ENCODE assay signal across 27 cellular contexts in genomic region chr14:62053188-62053587, GRCh38.
DNase-seq lines count a peak whose midpoint lies in the region; ATAC-seq lines count a peak whose summit lies in the region.
"Had no signal": no experiment of that assay in that cellular context is flagged by ENCODE, and none has a peak within 500 bp of the region (broad histone marks: within the 10 kb centered on the region; RNA-seq: fewer than 3 reads in every experiment).

No MANE protein-coding gene starts in this region.

- ATAC-seq in GM18498 (IDR thresholded peaks at IDR 0.05; ENCODE audit: unreplicated experiment) (peak; percentile 80), GM19438 (IDR thresholded peaks at IDR 0.05; ENCODE audit: low read depth, unreplicated experiment) (peak; percentile 99), HG02852 (IDR thresholded peaks at IDR 0.05; ENCODE audit: unreplicated experiment) (peak; percentile 98), HG03565 (IDR thresholded peaks at IDR 0.05; ENCODE audit: unreplicated experiment) (peak; percentile 97), left lobe of liver (no peak)
- ATAC-seq: esophagus mucosa; gastroesophageal sphincter; naive thymus-derived CD8-positive, alpha-beta T cell; pancreas; PC-3; sciatic nerve; T-cell had no signal

- DNase-seq in left lobe of liver (ENCODE audit: low spot score) (no peak), GM19240 (ENCODE audit: insufficient read length, low spot score) (no peak), kidney tubule cell (ENCODE audit: low spot score) (no peak)
- no peak for DNase-seq in activated effector memory CD4-positive, alpha-beta T cell treated with Interleukin-2 at 50 U/mL for 16 hours
- DNase-seq: aorta; CD4-positive, alpha-beta memory T cell; central memory CD4-positive, alpha-beta T cell; DMS53; HCEC 1CT; mesendoderm; MG63; naive thymus-derived CD8-positive, alpha-beta T cell; NCI-H1436 treated with DMSO at 0.1 percent for 48 hours; NCI-H2171; NCI-H748 treated with DMSO at 0.1 percent for 48 hours; pancreas; PC-3; SHP77 treated with DMSO at 0.1 percent for 48 hours; T-cell; testis had no signal
